8 cellular contexts compared by ENCODE assay signal in genomic region chr14:100239200-100239839, GRCh38. TPM values are rescaled to one million over a fixed set of nuclear protein-coding genes. Genes with fewer than 3 reads are reported as not detected.
DNase-seq lines count a peak whose midpoint lies in the region; ATAC-seq, FAIRE-seq and TF ChIP-seq lines count a peak whose summit lies in the region.

No MANE protein-coding gene starts in this region.

- no peaks in the 10 kb centered on the region for H3K9me2 ChIP-seq in PC-3 (replicated peaks; ENCODE audit: low read length)

- H3K27ac Mint-ChIP-seq in brain, result peak overlapping the region in 4 of 5 experiments; percentile 89 to 98 (median 92)
- H3K27ac Mint-ChIP-seq in stimulated activated memory B cell treated with anti-CD40 and anti-IgM and Interleukin-4, amounts not matched to agents 10 μg/mL and 1 μg/mL and 100 μg/mL, for 72 hours, result peak overlapping the region; percentile 88

- CTCF ChIA-PET in PC-3 (lab: Charles Lee), result no interaction called here
- CTCF ChIA-PET in HepG2 (lab: Yijun Ruan, JAX; ENCODE audit: low intra/inter-chr PET ratio, low total read pairs), result interaction anchor here (0.8 kb wide), 1 partner anchor 46 kb away, joined by 3 read pairs; no protein-coding TSS in a partner anchor

- TF ChIP-seq RAD21 in HepG2 (CRISPR knock-in tag; IDR thresholded peaks at IDR 0.05), result no peak

- POLR2A ChIA-PET in PC-3 (lab: Charles Lee; ENCODE audit: unreplicated experiment), result no interaction called here
- POLR2A ChIA-PET in HepG2 (lab: Yijun Ruan, JAX), result interaction anchor here (2.2 kb wide), 1 partner anchor 17 kb away, joined by 14 read pairs; no protein-coding TSS in a partner anchor

- WGBS in HepG2 (ENCODE audit: low lambda C conversion rate), result 0% methylated on average over 1 of the region's 95 CpGs

- TF ChIP-seq POLR2A in HepG2 (IDR thresholded peaks at IDR 0.05; ENCODE audit: insufficient read depth in 1 of 2, low read depth in 2 of 2, low read length in 2 of 2), result no peak

- H4K20me1 ChIP-seq in PC-3 (ENCODE audit: low read length) (peaks cover 47% of the 10 kb centered on the region), HepG2 (ENCODE audit: insufficient read depth, low read length) (peaks cover 55% of the 10 kb centered on the region)

- H3K9me3 ChIP-seq in PC-3 (ENCODE audit: low read length), result no peaks in the 10 kb centered on the region
- no peaks in the 10 kb centered on the region for H3K9me3 ChIP-seq in HepG2 (ENCODE audit: low read length)

- H3K4me1 ChIP-seq in PC-3 (ENCODE audit: insufficient read depth, low read length), result peaks cover 23% of the 10 kb centered on the region
- peaks cover 62% of the 10 kb centered on the region for H3K4me1 ChIP-seq in HepG2 (ENCODE audit: insufficient read depth, low read length)

- TF ChIP-seq EP300 in HepG2 (IDR thresholded peaks at IDR 0.05; ENCODE audit: low read depth in 2 of 2, low read length in 2 of 2) (no peak), HepG2 (CRISPR knock-in tag; IDR thresholded peaks at IDR 0.05; ENCODE audit: borderline replicate concordance) (no peak)

- no peak for DNase-seq in PC-3
- DNase-seq in HepG2 (ENCODE audit: low spot score), result no peak
- DNase-seq in iPS-NIHi7 (ENCODE audit: extremely low spot score), result no peak
- no peak for DNase-seq in NCI-H146 treated with DMSO at 0.1 percent for 48 hours (lab: John Stamatoyannopoulos, UW; ENCODE audit: unreplicated experiment)
- no peak for DNase-seq in D341Med (ENCODE audit: low spot score)

- no peaks in the 10 kb centered on the region for H3F3A ChIP-seq in PC-3 (ENCODE audit: low read length, unreplicated experiment)

- H3K4me2 ChIP-seq in PC-3 (ENCODE audit: low read length) (peak overlapping the region; percentile 76), HepG2 (ENCODE audit: low read depth, low read length) (peak overlapping the region; percentile 59)

- H3K27ac ChIP-seq in PC-3 (ENCODE audit: low read length), result peak overlapping the region; percentile 58
- H3K27ac ChIP-seq in HepG2 (ENCODE audit: extremely low read length, insufficient read depth, low read length), result peak overlapping the region; percentile 85

- H3K27me3 Mint-ChIP-seq in brain, result peaks cover 14% of the 10 kb centered on the region
- H3K27me3 Mint-ChIP-seq in stimulated activated memory B cell treated with anti-CD40 and anti-IgM and Interleukin-4, amounts not matched to agents 10 μg/mL and 1 μg/mL and 100 μg/mL, for 72 hours, result no peaks in the 10 kb centered on the region

- H3K27me3 ChIP-seq in PC-3 (ENCODE audit: low read length) (no peaks in the 10 kb centered on the region), HepG2 (ENCODE audit: control insufficient read depth in 1 of 2, insufficient read depth in 2 of 2, low read length in 2 of 2) (no peaks in the 10 kb centered on the region; a peak in 1 of 5 replicates)

- H3K9ac ChIP-seq in PC-3 (ENCODE audit: low read length) (peak overlapping the region; percentile 90), HepG2 (ENCODE audit: insufficient read depth, low read depth, low read length) (peak overlapping the region; percentile 96)

- FAIRE-seq in HepG2 (lab: Jason Lieb, UNC), result no peak

- peaks cover 0 to 5% (median 0%) of the 10 kb centered on the region in 5 experiments for H3K9me3 Mint-ChIP-seq in brain
- no peaks in the 10 kb centered on the region for H3K9me3 Mint-ChIP-seq in stimulated activated memory B cell treated with anti-CD40 and anti-IgM and Interleukin-4, amounts not matched to agents 10 μg/mL and 1 μg/mL and 100 μg/mL, for 72 hours

- BruUV-seq in PC-3 (replicated peaks; lab: Mats Ljungman, UMichigan) (no TSS peak), HepG2 (replicated peaks; lab: Mats Ljungman, UMichigan) (no TSS peak)

- peaks cover 33% of the 10 kb centered on the region for H3K36me3 Mint-ChIP-seq in brain
- peaks cover 24% of the 10 kb centered on the region for H3K36me3 Mint-ChIP-seq in stimulated activated memory B cell treated with anti-CD40 and anti-IgM and Interleukin-4, amounts not matched to agents 10 μg/mL and 1 μg/mL and 100 μg/mL, for 72 hours

- ATAC-seq in GM18519 (IDR thresholded peaks at IDR 0.05; ENCODE audit: low FRiP score, unreplicated experiment), result peak; percentile 1
- ATAC-seq in PC-3, result no peak
- no peak for ATAC-seq in HepG2
- no peak for ATAC-seq in stimulated activated memory B cell treated with anti-CD40 and anti-IgM and Interleukin-4, amounts not matched to agents 10 μg/mL and 1 μg/mL and 100 μg/mL, for 72 hours

- no peak overlapping the region; the same call in 1 of the 2 replicates for H2AFZ ChIP-seq in PC-3 (ENCODE audit: low read length)
- no peak overlapping the region for H2AFZ ChIP-seq in HepG2 (ENCODE audit: low read length)

- in situ Hi-C loops in HepG2 (cut with HindIII; ENCODE audit: extremely low pct_ligation_motif_present, low pct_unique_long_range_greater_than_20kb), result no loop called here

- TF ChIP-seq CTCF in PC-3 (conservative IDR thresholded peaks at IDR 0.05; ENCODE audit: low read depth, low read length), result no peak
- no peak for TF ChIP-seq CTCF in brain (conservative IDR thresholded peaks at IDR 0.05)
- no peak for TF ChIP-seq CTCF in HepG2 (CRISPR knock-in tag; IDR thresholded peaks at IDR 0.05)

- peaks cover 66% of the 10 kb centered on the region for H3K4me1 Mint-ChIP-seq in brain
- peaks cover 67% of the 10 kb centered on the region for H3K4me1 Mint-ChIP-seq in stimulated activated memory B cell treated with anti-CD40 and anti-IgM and Interleukin-4, amounts not matched to agents 10 μg/mL and 1 μg/mL and 100 μg/mL, for 72 hours

- H3K4me3 ChIP-seq in PC-3 (ENCODE audit: low read length), result peak overlapping the region; percentile 97
- peak overlapping the region; percentile 69 to 98 (median 96) for H3K4me3 ChIP-seq in HepG2 (replicated peaks in 1 of 3; ENCODE audit: insufficient read depth in 1 of 3, low read depth in 2 of 3, low read length in 3 of 3)

- intact Hi-C loops in PC-3 (cut with micrococcal nuclease) (no loop called here), HepG2 (cut with micrococcal nuclease; ENCODE audit: unreplicated experiment) (no loop called here)

- H3K79me2 ChIP-seq in PC-3 (ENCODE audit: low read length) (peaks cover 88% of the 10 kb centered on the region), HepG2 (ENCODE audit: insufficient read depth, low read length) (peaks cover 79% of the 10 kb centered on the region)

- H3K4me3 Mint-ChIP-seq in brain, result peak overlapping the region; percentile 83 to 93 (median 85)
- H3K4me3 Mint-ChIP-seq in stimulated activated memory B cell treated with anti-CD40 and anti-IgM and Interleukin-4, amounts not matched to agents 10 μg/mL and 1 μg/mL and 100 μg/mL, for 72 hours, result peak overlapping the region; percentile 85

- H3K36me3 ChIP-seq in PC-3 (ENCODE audit: low read depth, low read length) (no peaks in the 10 kb centered on the region; the same call in none of the 2 replicates), HepG2 (replicated peaks in 1 of 2; ENCODE audit: control insufficient read depth in 1 of 2, insufficient read depth in 2 of 2, low read length in 2 of 2) (0 out of 5 replicates have a peak, but pooled peaks cover 0 to 4% of the 10 kb centered on the region in 2 experiments)

TF ChIP-seq in HepG2, 621 proteins besides CTCF, POLR2A, EP300 and RAD21 (continues in another document):
- 0 out of 2 replicates have a peak, but pooled peaks have one; percentile 34 for TF ChIP-seq ZNF414 (CRISPR knock-in tag; IDR thresholded peaks at IDR 0.05)
- TF ChIP-seq DNMT3B (CRISPR knock-in tag; conservative IDR thresholded peaks at IDR 0.05), result no peak
- peak; percentile 14; the same call in 1 of the 2 replicates for TF ChIP-seq ZGPAT (CRISPR knock-in tag; IDR thresholded peaks at IDR 0.05)

RNA-seq across cellular contexts. Expression of gene YY1, which starts 0.4 kb away (rescaled TPM):
- total RNA-seq in PC-3 (2014; rRNA removed) (64.1 and 88.4 TPM in 2 replicates), HepG2 (2016; rRNA removed; fragmentation: Illumina TruSeq; extraction: Trizol) (62.8 and 68.1 TPM in 2 replicates)
- polyA plus RNA-seq in brain (ENCODE audit: insufficient read depth, low read depth, low replicate concordance) (43.9 TPM), HepG2 (2011; rRNA removed) (23.9 and 29.4 TPM in 2 replicates)
- total RNA-seq in HepG2 (2016; cell fraction: cytosol; rRNA removed; fragmentation: Illumina TruSeq; extraction: Trizol; ENCODE audit: low read depth), result 18.9 and 19.0 TPM in 2 replicates
- total RNA-seq in HepG2 (2016; cell fraction: insoluble cytoplasmic fraction; rRNA removed; fragmentation: Illumina TruSeq; extraction: Trizol), result 58.6 and 68.6 TPM in 2 replicates
- total RNA-seq in HepG2 (2016; cell fraction: membrane; rRNA removed; fragmentation: Illumina TruSeq; extraction: Trizol), result 65.4 and 80.0 TPM in 2 replicates
- total RNA-seq in HepG2 (2016; cell fraction: nucleus; rRNA removed; fragmentation: Illumina TruSeq; extraction: Trizol), result 38.0 and 40.7 TPM in 2 replicates
- 13.8 and 18.5 TPM in 2 replicates for polyA plus RNA-seq in HepG2 (2011; cell fraction: cytosol; rRNA removed)
- 23.8 and 24.4 TPM in 2 replicates for polyA plus RNA-seq in HepG2 (2011; cell fraction: nucleus; rRNA removed)
- 43.4 and 54.0 TPM in 2 replicates for polyA plus RNA-seq in HepG2 (2012)
- 29.1 and 32.3 TPM in 2 replicates for polyA plus RNA-seq in HepG2 (2016; cell fraction: cytosol; fragmentation: Illumina TruSeq; extraction: Trizol; ENCODE audit: low read depth)
- polyA plus RNA-seq in HepG2 (2016; cell fraction: insoluble cytoplasmic fraction; fragmentation: Illumina TruSeq; extraction: Trizol; ENCODE audit: low read depth), result 93.6 and 111 TPM in 2 replicates
- 65.2 and 73.0 TPM in 2 replicates for polyA plus RNA-seq in HepG2 (2016; cell fraction: membrane; fragmentation: Illumina TruSeq; extraction: Trizol; ENCODE audit: low read depth)
- 82.8 and 91.4 TPM in 2 replicates for polyA plus RNA-seq in HepG2 (2016; cell fraction: nucleus; fragmentation: Illumina TruSeq; extraction: Trizol; ENCODE audit: insufficient read depth, low read depth)
- 24.4 and 42.6 TPM in 2 replicates for polyA minus RNA-seq in HepG2 (2011; rRNA and poly(A)+ RNA removed; ENCODE audit: low replicate concordance)
- polyA minus RNA-seq in HepG2 (2011; cell fraction: cytosol; rRNA and poly(A)+ RNA removed), result 17.8 and 23.1 TPM in 2 replicates
- 36.4 and 41.8 TPM in 2 replicates for polyA minus RNA-seq in HepG2 (2011; cell fraction: nucleus; rRNA and poly(A)+ RNA removed)
